ENCODE assay signal across 8 cellular contexts in genomic region chr18:33761363-33761762, GRCh38.
DNase-seq lines count a peak whose midpoint lies in the region; ATAC-seq, FAIRE-seq and TF ChIP-seq lines count a peak whose summit lies in the region.

No MANE protein-coding gene starts in this region.

- H3K9me3 ChIP-seq in GM12878 (replicated peaks; ENCODE audit: control insufficient read depth, insufficient read depth, low read length) = no peaks in the 10 kb centered on the region

- peak; percentile 60 for TF ChIP-seq RAD21 in GM12878 (IDR thresholded peaks at IDR 0.05; ENCODE audit: insufficient read depth, low read depth, low read length)

- RAD21 ChIA-PET in GM12878 (lab: Charles Lee; ENCODE audit: unreplicated experiment) = interaction anchor here (0.5 to 1.6 kb wide), 4 partner anchors 9 to 529 kb away, joined by 3 to 8 read pairs (median 3); no protein-coding TSS in a partner anchor

- H3K4me1 Mint-ChIP-seq in activated CD4-positive, alpha-beta T cell treated with anti-CD3 and anti-CD28 coated beads for 36 hours = no peaks in the 10 kb centered on the region

- no peaks in the 10 kb centered on the region for H4K20me1 ChIP-seq in GM12878 (ENCODE audit: control insufficient read depth, insufficient read depth)

- no peaks in the 10 kb centered on the region for H3K36me3 ChIP-seq in GM12878 (ENCODE audit: control insufficient read depth in 2 of 2, insufficient read depth in 2 of 2, low read length in 1 of 2)

- no peak overlapping the region for H3K4me2 ChIP-seq in GM12878 (ENCODE audit: control insufficient read depth, insufficient read depth)

- no peak for FAIRE-seq in GM12878 (lab: Jason Lieb, UNC)

- intact Hi-C loops in GM12878 (cut with micrococcal nuclease; ENCODE audit: unreplicated experiment) = loop anchor here (2.0 kb wide), 1 partner anchor 529 kb away; no protein-coding TSS in a partner anchor
- intact Hi-C loops in activated CD4-positive, alpha-beta T cell treated with anti-CD3 and anti-CD28 coated beads for 36 hours (cut with DNase I, micrococcal nuclease) = loop anchor here in 1 of 2 experiments (1.0 kb wide), 1 partner anchor 529 kb away; no protein-coding TSS in a partner anchor

- no peaks in the 10 kb centered on the region for H3K4me1 ChIP-seq in GM12878 (ENCODE audit: control insufficient read depth, insufficient read depth, low read length)

- no peak overlapping the region for H3K27ac ChIP-seq in GM12878 (ENCODE audit: control insufficient read depth, insufficient read depth)

- H3K79me2 ChIP-seq in GM12878 (ENCODE audit: control insufficient read depth, insufficient read depth, low read length) = no peaks in the 10 kb centered on the region

- peak; percentile 7 for DNase-seq in Daoy (ENCODE audit: low read depth)
- peak; percentile 45 for DNase-seq in NAMALWA (ENCODE audit: low spot score)
- DNase-seq in GM12878 (ENCODE audit: low read depth, low spot score) = no peak
- peak; percentile 26 for DNase-seq in mucosa of gallbladder (ENCODE audit: low spot score)
- DNase-seq in activated CD4-positive, alpha-beta T cell treated with anti-CD3 and anti-CD28 coated beads for 36 hours = no peak

- H3K9me3 Mint-ChIP-seq in activated CD4-positive, alpha-beta T cell treated with anti-CD3 and anti-CD28 coated beads for 36 hours (ENCODE audit: low read depth) = peaks cover 4% of the 10 kb centered on the region

- POLR2A ChIA-PET in GM12878 (lab: Charles Lee) = no interaction called here
- POLR2A ChIA-PET in activated CD4-positive, alpha-beta T cell treated with anti-CD3 and anti-CD28 coated beads for 36 hours (lab: Charles Lee) = no interaction called here

- H3K9ac ChIP-seq in GM12878 (ENCODE audit: control insufficient read depth, insufficient read depth, low read length) = no peak overlapping the region

- SMC1A ChIA-PET in GM12878 (lab: Charles Lee; ENCODE audit: uncharacterized antibody, unreplicated experiment) = interaction anchor here (0.6 to 1.7 kb wide), 3 partner anchors 530 to 1372 kb away, joined by 3 to 9 read pairs (median 3); no protein-coding TSS in a partner anchor

- no peak overlapping the region for H3K4me3 ChIP-seq in GM12878

- peak in 2 of 3 experiments; percentile 22 to 31; a peak in 3 of 6 replicates for TF ChIP-seq CTCF in GM12878 (IDR thresholded peaks at IDR 0.05 in 2 of 3, conservative IDR thresholded peaks at IDR 0.05 in 1 of 3; ENCODE audit: control insufficient read depth in 2 of 3, extremely low read depth in 1 of 3, insufficient read depth in 1 of 3, low read depth in 3 of 3, low read length in 3 of 3)

- no peaks in the 10 kb centered on the region for H3K27me3 Mint-ChIP-seq in activated CD4-positive, alpha-beta T cell treated with anti-CD3 and anti-CD28 coated beads for 36 hours

- H3K27me3 ChIP-seq in GM12878 (replicated peaks in 1 of 2; ENCODE audit: control insufficient read depth in 2 of 2, insufficient read depth in 2 of 2, low read length in 1 of 2) = 0 out of 4 replicates have a peak, but pooled peaks cover 0 to 3% of the 10 kb centered on the region in 2 experiments

- TF ChIP-seq EP300 in GM12878 (IDR thresholded peaks at IDR 0.05; ENCODE audit: borderline replicate concordance in 1 of 2, control insufficient read depth in 1 of 2, low read depth in 2 of 2, low read length in 2 of 2) = no peak

- H3K36me3 Mint-ChIP-seq in activated CD4-positive, alpha-beta T cell treated with anti-CD3 and anti-CD28 coated beads for 36 hours (ENCODE audit: low read depth) = no peaks in the 10 kb centered on the region

- peak; percentile 57; the same call in 2 of the 3 replicates for ATAC-seq in GM12878
- ATAC-seq in HG02973 (IDR thresholded peaks at IDR 0.05; ENCODE audit: unreplicated experiment) = no peak
- ATAC-seq in GM18909 (IDR thresholded peaks at IDR 0.05; ENCODE audit: poor library complexity, unreplicated experiment) = no peak
- no peak for ATAC-seq in activated CD4-positive, alpha-beta T cell treated with anti-CD3 and anti-CD28 coated beads for 36 hours
- no peak for ATAC-seq in HG03108 (IDR thresholded peaks at IDR 0.05; ENCODE audit: unreplicated experiment)

- no peak overlapping the region for H3K4me3 Mint-ChIP-seq in activated CD4-positive, alpha-beta T cell treated with anti-CD3 and anti-CD28 coated beads for 36 hours

- no peak for TF ChIP-seq POLR2A in GM12878 (IDR thresholded peaks at IDR 0.05; ENCODE audit: low read depth, low read length)

- CTCF ChIA-PET in GM12878 (lab: Yijun Ruan, JAX) = interaction anchor here (0.7 to 3.3 kb wide), 4 partner anchors 9 to 547 kb away, joined by 3 to 36 read pairs (median 4); no protein-coding TSS in a partner anchor
- CTCF ChIA-PET in activated CD4-positive, alpha-beta T cell treated with anti-CD3 and anti-CD28 coated beads for 36 hours (lab: Charles Lee) = interaction anchor here (1.0 kb wide), 1 partner anchor 530 kb away, joined by 4 read pairs; no protein-coding TSS in a partner anchor

- no TSS peak for BruUV-seq in GM12878 (replicated peaks; lab: Mats Ljungman, UMichigan)

- no peak overlapping the region for H2AFZ ChIP-seq in GM12878 (ENCODE audit: control insufficient read depth, low read depth, low read length)

- no peak overlapping the region for H3K27ac Mint-ChIP-seq in activated CD4-positive, alpha-beta T cell treated with anti-CD3 and anti-CD28 coated beads for 36 hours

- in situ Hi-C loops in GM12878 (cut with MboI) = loop anchor here (10.0 kb wide), 1 partner anchor 527 kb away; no protein-coding TSS in a partner anchor

TF ChIP-seq in GM12878, 131 proteins besides CTCF, POLR2A, EP300 and RAD21:
- TF ChIP-seq SMC3 (IDR thresholded peaks at IDR 0.05; ENCODE audit: borderline replicate concordance, low read length) = peak; percentile 42; the same call in 1 of the 2 replicates
- no peak for TF ChIP-seq E2F8 (IDR thresholded peaks at IDR 0.05; ENCODE audit: low read depth, partially characterized antibody)

Comparison
In these comparisons a context has a peak if more than half of its experiments do, and no peak if none do; other contexts are left out.
1. DNase-seq: peak in Daoy (single experiment), NAMALWA (single experiment) and mucosa of gallbladder (single experiment); none in GM12878 (single experiment) and activated CD4-positive, alpha-beta T cell treated with anti-CD3 and anti-CD28 coated beads for 36 hours (single experiment).